In the genomic region with DNA sequence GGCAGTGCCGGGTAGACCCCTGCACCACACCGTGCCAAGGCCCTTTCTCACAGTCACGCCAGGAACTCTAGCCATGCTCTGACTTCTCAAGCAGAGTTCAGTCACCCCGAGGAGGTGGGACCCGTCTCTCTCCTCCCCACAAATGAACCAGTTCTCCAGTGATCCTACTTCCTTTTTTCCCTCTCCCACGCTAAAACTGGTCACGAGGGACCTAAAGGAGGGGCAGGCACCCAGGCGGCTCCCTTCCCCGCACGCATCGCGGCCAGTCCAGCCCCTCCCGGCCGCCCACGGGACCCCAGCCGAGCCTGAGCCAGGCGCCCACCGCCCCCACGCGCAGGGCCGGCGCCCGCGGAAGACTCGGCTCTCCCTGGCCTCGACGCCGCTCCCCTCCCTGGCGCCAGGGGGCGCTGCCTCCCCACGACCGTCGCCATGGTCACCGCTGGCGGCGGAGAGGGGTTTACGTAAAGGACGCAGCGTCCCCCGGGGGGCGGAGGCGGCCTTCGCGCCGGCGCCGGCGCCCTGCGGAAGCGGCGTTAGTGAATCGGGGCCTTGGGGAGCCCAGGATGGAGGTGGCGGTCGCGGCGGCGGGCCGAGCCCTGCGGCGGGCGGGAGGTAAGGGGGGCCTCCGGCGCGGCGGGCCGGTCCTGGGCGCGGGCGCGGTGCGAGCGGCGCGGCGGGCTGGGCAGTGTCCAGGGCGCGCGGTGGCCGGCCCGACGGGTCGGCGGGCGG, we compare ENCODE assay signal across 8 cellular contexts. TPM values are rescaled to one million over a fixed set of nuclear protein-coding genes. Genes with fewer than 3 reads are reported as not detected.
DNase-seq lines count a peak whose midpoint lies in the region; ATAC-seq and TF ChIP-seq lines count a peak whose summit lies in the region.

A gene with protein sequence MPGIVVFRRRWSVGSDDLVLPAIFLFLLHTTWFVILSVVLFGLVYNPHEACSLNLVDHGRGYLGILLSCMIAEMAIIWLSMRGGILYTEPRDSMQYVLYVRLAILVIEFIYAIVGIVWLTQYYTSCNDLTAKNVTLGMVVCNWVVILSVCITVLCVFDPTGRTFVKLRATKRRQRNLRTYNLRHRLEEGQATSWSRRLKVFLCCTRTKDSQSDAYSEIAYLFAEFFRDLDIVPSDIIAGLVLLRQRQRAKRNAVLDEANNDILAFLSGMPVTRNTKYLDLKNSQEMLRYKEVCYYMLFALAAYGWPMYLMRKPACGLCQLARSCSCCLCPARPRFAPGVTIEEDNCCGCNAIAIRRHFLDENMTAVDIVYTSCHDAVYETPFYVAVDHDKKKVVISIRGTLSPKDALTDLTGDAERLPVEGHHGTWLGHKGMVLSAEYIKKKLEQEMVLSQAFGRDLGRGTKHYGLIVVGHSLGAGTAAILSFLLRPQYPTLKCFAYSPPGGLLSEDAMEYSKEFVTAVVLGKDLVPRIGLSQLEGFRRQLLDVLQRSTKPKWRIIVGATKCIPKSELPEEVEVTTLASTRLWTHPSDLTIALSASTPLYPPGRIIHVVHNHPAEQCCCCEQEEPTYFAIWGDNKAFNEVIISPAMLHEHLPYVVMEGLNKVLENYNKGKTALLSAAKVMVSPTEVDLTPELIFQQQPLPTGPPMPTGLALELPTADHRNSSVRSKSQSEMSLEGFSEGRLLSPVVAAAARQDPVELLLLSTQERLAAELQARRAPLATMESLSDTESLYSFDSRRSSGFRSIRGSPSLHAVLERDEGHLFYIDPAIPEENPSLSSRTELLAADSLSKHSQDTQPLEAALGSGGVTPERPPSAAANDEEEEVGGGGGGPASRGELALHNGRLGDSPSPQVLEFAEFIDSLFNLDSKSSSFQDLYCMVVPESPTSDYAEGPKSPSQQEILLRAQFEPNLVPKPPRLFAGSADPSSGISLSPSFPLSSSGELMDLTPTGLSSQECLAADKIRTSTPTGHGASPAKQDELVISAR (plus strand): TSS at position 499 of the 729 bp plus-strand sequence. CDS start 39,765 bp downstream, outside the sequence.

- no peaks in the 10 kb centered on the region for H3K9me3 ChIP-seq in parathyroid adenoma (ENCODE audit: control insufficient read depth, low read length)
- H3K9me3 ChIP-seq in tibial nerve = no peaks in the 10 kb centered on the region

- in situ Hi-C loops in SK-MEL-5 (cut with HindIII; ENCODE audit: low pct_unique_long_range_greater_than_20kb, low sequenced_read_pairs) = no loop called here

- no peaks in the 10 kb centered on the region for H3K36me3 Mint-ChIP-seq in activated naive CD4-positive, alpha-beta T cell treated with anti-CD3 and anti-CD28 coated beads, Interleukin-2, amount 50 U/mL, for 24 hours

- H3K27me3 ChIP-seq in parathyroid adenoma (ENCODE audit: control insufficient read depth, insufficient read depth, low read length) = no peaks in the 10 kb centered on the region
- peaks cover 0 to 5% of the 10 kb centered on the region in 2 donors for H3K27me3 ChIP-seq in tibial nerve

- intact Hi-C loops in Right ventricle myocardium superior (cut with DNase I) = loop anchor here (1.0 kb wide), 1 partner anchor 53 kb away; no protein-coding TSS in a partner anchor

- H3K4me3 Mint-ChIP-seq in activated naive CD4-positive, alpha-beta T cell treated with anti-CD3 and anti-CD28 coated beads, Interleukin-2, amount 50 U/mL, for 24 hours = peak within 1 kb of the TSS; percentile 83

- no peaks in the 10 kb centered on the region for H3K79me2 ChIP-seq in parathyroid adenoma

- no peaks in the 10 kb centered on the region for H3K9me3 Mint-ChIP-seq in activated naive CD4-positive, alpha-beta T cell treated with anti-CD3 and anti-CD28 coated beads, Interleukin-2, amount 50 U/mL, for 24 hours

- ATAC-seq in Right ventricle myocardium superior (ENCODE audit: poor library complexity) (peak; percentile 92), GM21786 (IDR thresholded peaks at IDR 0.05; ENCODE audit: unreplicated experiment) (no peak)

- TF ChIP-seq EP300 in tibial nerve (IDR thresholded peaks at IDR 0.05) = peak in 1 of 2 donors; percentile 46

- peaks cover 1% of the 10 kb centered on the region for H3K27me3 Mint-ChIP-seq in activated naive CD4-positive, alpha-beta T cell treated with anti-CD3 and anti-CD28 coated beads, Interleukin-2, amount 50 U/mL, for 24 hours

- H2AFZ ChIP-seq in parathyroid adenoma = peak within 1 kb of the TSS; percentile 79

- H3K4me2 ChIP-seq in parathyroid adenoma (ENCODE audit: low read length) = peak within 1 kb of the TSS; percentile 74

- H3K9ac ChIP-seq in parathyroid adenoma = no peak within 1 kb of the TSS

- TF ChIP-seq CTCF in GM12873 (IDR thresholded peaks at IDR 0.05; ENCODE audit: insufficient read depth, low read depth, low read length, missing control alignments) = peak; percentile 85
- TF ChIP-seq CTCF in parathyroid adenoma (IDR thresholded peaks at IDR 0.05) = peak; percentile 84
- TF ChIP-seq CTCF in tibial nerve (IDR thresholded peaks at IDR 0.05) = peak; percentile 94 to 99 (median 99)

- no peak within 1 kb of the TSS for H3K27ac Mint-ChIP-seq in activated naive CD4-positive, alpha-beta T cell treated with anti-CD3 and anti-CD28 coated beads, Interleukin-2, amount 50 U/mL, for 24 hours

- H3K4me1 ChIP-seq in parathyroid adenoma (no peaks in the 10 kb centered on the region), tibial nerve (peaks cover 0 to 46% (median 2%) of the 10 kb centered on the region in 4 donors)

- no peaks in the 10 kb centered on the region for H3K36me3 ChIP-seq in parathyroid adenoma (ENCODE audit: control insufficient read depth, insufficient read depth, low read length)
- no peaks in the 10 kb centered on the region for H3K36me3 ChIP-seq in tibial nerve

- WGBS in tibial nerve, 2 donors = 2 to 4% methylated on average over 22 to 75 of the region's 84 CpGs

- peak in 1 of 2 donors; percentile 16 for TF ChIP-seq POLR2A in tibial nerve (IDR thresholded peaks at IDR 0.05)

- H3K27ac ChIP-seq in parathyroid adenoma (no peak within 1 kb of the TSS), tibial nerve (peak within 1 kb of the TSS; percentile 43 to 81 (median 57))

- H3K4me3 ChIP-seq in parathyroid adenoma (ENCODE audit: low read depth, low read length) = no peak within 1 kb of the TSS
- H3K4me3 ChIP-seq in tibial nerve = peak within 1 kb of the TSS; percentile 29 to 61 (median 40)

- peaks cover 5% of the 10 kb centered on the region for H3K4me1 Mint-ChIP-seq in activated naive CD4-positive, alpha-beta T cell treated with anti-CD3 and anti-CD28 coated beads, Interleukin-2, amount 50 U/mL, for 24 hours

- peak; percentile 95 for DNase-seq in HuH-7 (ENCODE audit: low spot score)
- DNase-seq in SK-MEL-5 (ENCODE audit: low read depth, low spot score) = peak; percentile 45
- DNase-seq in Right ventricle myocardium superior = peak; percentile 84
- DNase-seq in tibial nerve (ENCODE audit: low spot score in 2 of 2) = peak; percentile 57 to 62

RNA-seq across cellular contexts. Expression of the gene that starts here (rescaled TPM):
- total RNA-seq in SK-MEL-5 (2014; rRNA removed; shearing (Covaris generic)) = 0.98 and 1.1 TPM in 2 replicates
- polyA plus RNA-seq in SK-MEL-5 (2015; cell fraction: cytosol; rRNA removed) = 3.7 and 3.9 TPM in 2 replicates
- polyA plus RNA-seq in SK-MEL-5 (2015; cell fraction: nucleus; rRNA removed) = 2.8 and 3.4 TPM in 2 replicates
- 4.2 TPM for total RNA-seq in Right ventricle myocardium superior
- total RNA-seq in tibial nerve = 1 to 10 TPM; 1.1 to 5.4 (median 3.0) TPM

Comparison
In these comparisons a context has a peak if more than half of its experiments do, and no peak if none do; other contexts are left out.
1. DNase-seq: peak in every context shown above with its lines; median percentile 95 in HuH-7; 84 in Right ventricle myocardium superior; 60 in tibial nerve; 45 in SK-MEL-5.